In the genomic region with DNA sequence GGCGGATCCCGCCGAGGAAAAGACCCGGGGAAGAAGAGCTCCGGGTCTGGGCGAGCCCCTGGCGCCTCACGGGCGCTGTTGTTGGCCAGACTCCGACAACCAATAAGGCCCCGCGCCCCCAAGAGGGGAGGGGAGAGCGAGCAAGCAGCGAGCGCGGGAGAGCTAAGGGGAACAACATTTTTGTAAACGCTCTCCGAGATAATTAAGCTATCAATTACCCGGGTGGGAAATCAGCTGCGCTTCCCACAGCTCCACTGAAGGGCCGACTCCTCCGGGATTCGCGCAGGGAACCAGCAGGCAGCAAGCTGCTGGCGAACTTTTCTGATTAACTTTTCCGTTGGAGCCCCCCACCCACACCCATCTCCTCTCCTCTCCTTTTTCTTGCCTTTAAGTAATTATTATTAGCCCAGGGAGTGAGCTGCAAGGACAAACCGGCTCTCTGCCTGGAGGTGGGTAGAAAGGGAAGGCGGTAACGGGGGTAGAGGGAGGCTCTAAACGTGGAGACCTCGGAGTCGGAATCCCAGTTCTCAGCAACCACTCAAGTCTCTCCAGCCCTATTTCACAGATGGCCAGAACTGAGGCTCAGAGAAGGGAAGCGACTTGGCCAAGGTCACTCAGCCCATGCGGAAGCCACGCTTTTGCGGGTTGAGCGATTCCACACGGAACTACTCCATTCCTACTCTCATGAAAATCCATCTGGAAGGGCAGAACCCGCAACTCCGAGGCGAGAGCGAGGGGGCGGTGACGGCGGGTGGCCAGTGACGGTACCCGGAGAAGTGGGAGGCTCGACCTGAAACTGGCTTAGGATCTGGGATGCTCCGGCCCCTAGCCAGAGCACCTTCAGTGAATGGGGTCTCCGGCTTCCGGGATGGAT, we compare ENCODE assay signal across 10 cellular contexts. TPM values are rescaled to one million over a fixed set of nuclear protein-coding genes. Genes with fewer than 3 reads are reported as not detected.
DNase-seq lines count a peak whose midpoint lies in the region; ATAC-seq and TF ChIP-seq lines count a peak whose summit lies in the region.
"Had no signal": no experiment of that assay in that cellular context is flagged by ENCODE, and none has a peak within 500 bp of the region (broad histone marks: within the 10 kb centered on the region; RNA-seq: fewer than 3 reads in every experiment).

No MANE protein-coding gene starts in this region.

- H3K79me2 ChIP-seq in neural progenitor cell (ENCODE audit: low read depth): no peaks in the 10 kb centered on the region

- H3K9me3 Mint-ChIP-seq in endodermal cell: no peaks in the 10 kb centered on the region
- H3K9me3 Mint-ChIP-seq in neural progenitor cell: no peaks in the 10 kb centered on the region
- H3K9me3 Mint-ChIP-seq: T-helper 1 cell treated with Interleukin-12 subunit alpha and Interleukin-12 subunit beta and Interleukin-4 antibody, amounts not matched to agents 30 μg/mL and 1 μg/mL, for 36 hours had no signal

- H3K9me3 ChIP-seq in endodermal cell (ENCODE audit: control insufficient read depth, low read length) (peaks cover 1% of the 10 kb centered on the region), neural progenitor cell (ENCODE audit: low read depth) (no peaks in the 10 kb centered on the region)

- H3K27ac Mint-ChIP-seq in endodermal cell (no peak overlapping the region), neural progenitor cell (peak overlapping the region; percentile 36)
- H3K27ac Mint-ChIP-seq: natural killer cell treated with Interleukin-12 subunit alpha and Interleukin-12 subunit beta and Interleukin-15 and Interleukin-18, amount 100 ng/mL, for 72 hours; T-helper 1 cell treated with Interleukin-12 subunit alpha and Interleukin-12 subunit beta and Interleukin-4 antibody, amounts not matched to agents 30 μg/mL and 1 μg/mL, for 36 hours had no signal

- H3K4me3 Mint-ChIP-seq in endodermal cell (no peak overlapping the region), neural progenitor cell (peak overlapping the region; percentile 89)
- H3K4me3 Mint-ChIP-seq: natural killer cell treated with Interleukin-12 subunit alpha and Interleukin-12 subunit beta and Interleukin-15 and Interleukin-18, amount 100 ng/mL, for 72 hours; T-helper 1 cell treated with Interleukin-12 subunit alpha and Interleukin-12 subunit beta and Interleukin-4 antibody, amounts not matched to agents 30 μg/mL and 1 μg/mL, for 36 hours had no signal

- DNase-seq in COR-L47 (lab: John Stamatoyannopoulos, UW): peak; percentile 64
- peak; percentile 42 for DNase-seq in NCI-H1092 (lab: John Stamatoyannopoulos, UW)
- DNase-seq in endodermal cell: peak; percentile 87
- peak; percentile 83 for DNase-seq in neural progenitor cell (ENCODE audit: low spot score)
- no peak for DNase-seq in KG1 (lab: John Stamatoyannopoulos, UW)

- H3K4me1 ChIP-seq in endodermal cell (ENCODE audit: control insufficient read depth, insufficient read depth, low read length): no peaks in the 10 kb centered on the region
- H3K4me1 ChIP-seq in neural progenitor cell: peaks cover 12% of the 10 kb centered on the region

- peaks cover 18% of the 10 kb centered on the region for H3K4me1 Mint-ChIP-seq in endodermal cell
- H3K4me1 Mint-ChIP-seq in neural progenitor cell: peaks cover 5% of the 10 kb centered on the region

- peaks cover 77% of the 10 kb centered on the region for H3K27me3 ChIP-seq in endodermal cell (ENCODE audit: control insufficient read depth, insufficient read depth, low read length, poor library complexity, severe bottlenecking)
- H3K27me3 ChIP-seq in neural progenitor cell: peaks cover 68% of the 10 kb centered on the region

- H3K9ac ChIP-seq in endodermal cell (ENCODE audit: extremely low read depth, low read length, poor library complexity, severe bottlenecking) (no peak overlapping the region), neural progenitor cell (no peak overlapping the region)

- peaks cover 28% of the 10 kb centered on the region for H3F3A ChIP-seq in neural progenitor cell (ENCODE audit: low read depth)

- H3K4me3 ChIP-seq in endodermal cell (ENCODE audit: low read length) (peak overlapping the region; percentile 81), neural progenitor cell (peak overlapping the region; percentile 65)

- H3K36me3 Mint-ChIP-seq in endodermal cell (ENCODE audit: low read depth): no peaks in the 10 kb centered on the region
- H3K36me3 Mint-ChIP-seq in neural progenitor cell: no peaks in the 10 kb centered on the region
- H3K36me3 Mint-ChIP-seq: natural killer cell treated with Interleukin-12 subunit alpha and Interleukin-12 subunit beta and Interleukin-15 and Interleukin-18, amount 100 ng/mL, for 72 hours had no signal

- 1 to 2% methylated on average over 34 to 51 of the region's 51 CpGs for WGBS in endodermal cell (ENCODE audit: insufficient coverage in 1 of 2, insufficient read length in 1 of 2), 2 experiments

- TF ChIP-seq CTCF in endodermal cell (conservative IDR thresholded peaks at IDR 0.05): peak; percentile 42
- TF ChIP-seq CTCF in neural progenitor cell (IDR thresholded peaks at IDR 0.05): peak; percentile 47

- peak overlapping the region; percentile 65 for H2AFZ ChIP-seq in neural progenitor cell (replicated peaks)

- H3K27me3 Mint-ChIP-seq in endodermal cell (ENCODE audit: insufficient read depth): peaks cover 53% of the 10 kb centered on the region
- H3K27me3 Mint-ChIP-seq in neural progenitor cell (ENCODE audit: insufficient read depth, low read depth): peaks cover 28% of the 10 kb centered on the region

- peak overlapping the region; percentile 94 for H3K4me2 ChIP-seq in neural progenitor cell

- H3K36me3 ChIP-seq in endodermal cell (ENCODE audit: control insufficient read depth, insufficient read depth, low read length) (no peaks in the 10 kb centered on the region), neural progenitor cell (no peaks in the 10 kb centered on the region)

- no peak overlapping the region for H3K27ac ChIP-seq in endodermal cell (ENCODE audit: low read depth, low read length)
- no peak overlapping the region for H3K27ac ChIP-seq in neural progenitor cell

- ATAC-seq in HG03378 (IDR thresholded peaks at IDR 0.05; ENCODE audit: unreplicated experiment) (no peak), GM21367 (IDR thresholded peaks at IDR 0.05; ENCODE audit: unreplicated experiment) (no peak), GM19395 (IDR thresholded peaks at IDR 0.05; ENCODE audit: unreplicated experiment) (no peak)

- H4K20me1 ChIP-seq in neural progenitor cell (ENCODE audit: low read depth): peaks cover 36% of the 10 kb centered on the region

RNA-seq across cellular contexts. Expression of a gene that starts 1.3 kb away (rescaled TPM):
- total RNA-seq in endodermal cell (10 to 100 TPM in 1 of 2 donors, 1 to 10 TPM in 1; 8.9 to 10.4 TPM), neural progenitor cell (ENCODE audit: low replicate concordance) (8.0 and 13.5 TPM in 2 replicates)
- 9.6 TPM for polyA plus RNA-seq in endodermal cell (2013, experiment 1 of 2)
- 8.4 TPM for polyA plus RNA-seq in endodermal cell (2013, experiment 2 of 2)
